1 cellular context compared by ENCODE assay signal in the genomic region with DNA sequence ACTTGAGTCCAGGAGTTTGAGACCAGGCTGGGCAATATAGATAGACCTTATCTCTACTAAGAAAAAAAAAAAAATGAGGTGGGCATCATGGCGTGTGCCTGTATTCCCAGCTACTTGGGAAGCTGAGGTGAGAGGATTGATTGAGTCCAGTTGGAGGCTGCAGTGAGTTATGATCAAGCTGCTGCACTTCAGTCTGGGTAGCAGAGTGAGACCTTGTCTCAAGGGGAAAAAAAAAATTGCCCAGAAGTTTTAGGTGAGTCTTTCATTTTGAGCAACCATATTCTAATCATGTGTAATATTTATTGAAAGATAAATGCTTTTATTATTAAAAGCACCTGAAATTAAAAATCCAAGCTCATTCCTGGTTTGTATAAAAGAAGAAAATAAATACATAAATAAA.
TF ChIP-seq lines count a peak whose summit lies in the region.

No MANE protein-coding gene starts in this region.

TF ChIP-seq in IMR-90, 13 proteins besides CTCF, POLR2A, EP300 and RAD21:
- TF ChIP-seq CEBPB (IDR thresholded peaks at IDR 0.05; ENCODE audit: low read depth, low read length), result no peak
- no peak for TF ChIP-seq FOS (IDR thresholded peaks at IDR 0.05; ENCODE audit: low read depth, low read length)
- TF ChIP-seq BHLHE40 (IDR thresholded peaks at IDR 0.05; ENCODE audit: low read depth, low read length), result no peak
- TF ChIP-seq MAFK (IDR thresholded peaks at IDR 0.05; ENCODE audit: low read depth, low read length), result no peak
- no peak for TF ChIP-seq RCOR1 (IDR thresholded peaks at IDR 0.05; ENCODE audit: insufficient replicate concordance, low read length)
- no peak for TF ChIP-seq MAZ (IDR thresholded peaks at IDR 0.05; ENCODE audit: borderline replicate concordance, low read depth, low read length)
- TF ChIP-seq USF2 (IDR thresholded peaks at IDR 0.05; ENCODE audit: low read depth, low read length), result no peak
- TF ChIP-seq RFX5 (IDR thresholded peaks at IDR 0.05; ENCODE audit: low read depth, low read length), result no peak
- TF ChIP-seq NFE2L2 (IDR thresholded peaks at IDR 0.05; ENCODE audit: low read depth, low read length), result no peak
- TF ChIP-seq ELK1 (IDR thresholded peaks at IDR 0.05; ENCODE audit: borderline replicate concordance, low read depth, low read length), result no peak
- TF ChIP-seq MXI1 (IDR thresholded peaks at IDR 0.05; ENCODE audit: borderline replicate concordance, low read depth, low read length), result no peak
- no peak for TF ChIP-seq CHD1 (IDR thresholded peaks at IDR 0.05; ENCODE audit: low read depth, low read length)
- no peak for TF ChIP-seq SMC3 (IDR thresholded peaks at IDR 0.05; ENCODE audit: low read depth, low read length)
